21 cellular contexts compared by ENCODE assay signal in genomic region chr18:11035814-11036213, GRCh38.
"Had no signal": no experiment of that assay in that cellular context is flagged by ENCODE, and none has a peak within 500 bp of the region (broad histone marks: within the 10 kb centered on the region; RNA-seq: fewer than 3 reads in every experiment).

No MANE protein-coding gene starts in this region.

- H2AFZ ChIP-seq: PC-9 had no signal

- H3K36me3 ChIP-seq: breast epithelium had no signal

- H3K27me3 ChIP-seq: breast epithelium, MG63 had no signal

- H3K4me2 ChIP-seq: PC-9 had no signal

- H3K9me3 ChIP-seq: breast epithelium, MG63 had no signal

- H3K27ac ChIP-seq: breast epithelium, PC-9 had no signal

- H3K4me3 ChIP-seq: breast epithelium, MG63, PC-9 had no signal

- DNase-seq: activated CD4-positive, alpha-beta T cell treated with anti-CD3 and anti-CD28 coated beads for 48 hours; activated CD4-positive, alpha-beta T cell treated with anti-CD3 and anti-CD28 coated beads, Interleukin-2, amount 50 U/mL, for 4 hours; activated CD4-positive, CD25-positive, alpha-beta regulatory T cell treated with anti-CD3 and anti-CD28 coated beads, Interleukin-2, amount 50 U/mL, for 72 hours; activated CD8-positive, alpha-beta memory T cell treated with anti-CD3 and anti-CD28 coated beads, Interleukin-2, amount 50 U/mL, for 48 hours; activated CD8-positive, alpha-beta T cell treated with anti-CD3 and anti-CD28 coated beads, Interleukin-2, amount 10 ng/mL, durations not matched to agents 7 days and 5 days; activated naive CD4-positive, alpha-beta T cell; activated T-cell treated with anti-CD3 and anti-CD28 coated beads, Interleukin-2, amount 50 U/mL, for 1 hour; aorta; caudate nucleus; MG63; NCI-H1105 treated with DMSO at 0.1 percent for 48 hours; NCI-H1930; NCI-H2171; NCI-H510A treated with DMSO at 0.1 percent for 48 hours; NCI-H69; NK-92 treated with Interleukin-12 subunit alpha and Interleukin-12 subunit beta, amount 100 ng/mL, for 24 hours; PC-9; SIG-M5; T-helper 17 cell; T-helper 9 cell had no signal

- H3K4me1 ChIP-seq: breast epithelium had no signal
